ENCODE assay signal across 9 cellular contexts in the genomic region with DNA sequence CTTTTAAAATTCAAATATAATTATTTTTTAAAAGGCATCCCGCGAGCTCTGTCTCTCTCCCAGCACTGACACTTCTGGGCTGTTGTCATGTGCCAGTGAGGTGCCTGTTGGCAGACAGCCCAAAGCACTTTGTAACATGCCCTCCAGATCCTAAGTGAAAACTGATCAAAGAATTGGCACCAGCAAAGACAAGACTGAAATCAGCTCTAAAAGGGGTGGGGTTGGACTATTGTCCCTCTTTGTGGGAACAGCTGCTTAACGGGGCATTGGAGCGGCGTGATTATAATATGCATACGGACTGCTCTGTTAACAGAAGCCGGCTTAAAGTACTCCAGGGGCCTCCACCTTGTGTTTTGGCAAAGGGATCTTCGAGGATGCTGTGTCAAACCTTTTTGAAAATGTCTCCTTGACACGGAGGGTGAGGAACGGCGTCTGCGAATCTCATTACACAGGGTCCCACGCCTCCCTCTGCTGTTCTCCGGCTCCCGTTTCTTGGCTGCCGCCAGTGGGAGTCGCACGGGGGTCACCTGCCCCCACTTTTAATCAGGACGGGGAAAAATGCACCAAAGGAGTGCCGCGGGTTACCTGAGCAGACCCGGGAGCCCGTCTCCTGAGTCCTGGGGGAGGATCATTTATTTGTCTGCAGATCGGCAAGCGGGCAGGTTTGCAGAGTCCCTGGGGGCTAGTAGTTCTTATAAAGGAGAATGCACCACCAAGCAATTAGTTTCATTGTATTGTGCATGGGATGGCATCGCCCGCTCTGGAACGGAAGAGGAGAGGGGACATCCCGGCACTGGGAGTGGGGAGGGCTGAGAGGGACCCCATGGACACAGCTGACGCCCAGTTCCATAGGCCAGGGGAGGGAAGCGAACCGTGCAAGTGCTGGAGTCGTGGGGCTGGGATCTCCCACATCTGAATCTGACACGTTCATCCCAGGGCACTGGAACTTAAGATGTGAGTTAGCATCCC. TPM values are rescaled to one million over a fixed set of nuclear protein-coding genes. Genes with fewer than 3 reads are reported as not detected.
DNase-seq lines count a peak whose midpoint lies in the region; ATAC-seq and TF ChIP-seq lines count a peak whose summit lies in the region.
"Had no signal": no experiment of that assay in that cellular context is flagged by ENCODE, and none has a peak within 500 bp of the region (broad histone marks: within the 10 kb centered on the region; RNA-seq: fewer than 3 reads in every experiment).

No MANE protein-coding gene starts in this region.

- peak; percentile 76 for DNase-seq in DMS79 (lab: John Stamatoyannopoulos, UW)
- peak; percentile 93 for DNase-seq in NCI-H345 (lab: John Stamatoyannopoulos, UW)
- peak; percentile 21 for DNase-seq in dermis blood vessel endothelial cell
- DNase-seq in nephron progenitor cell = no peak
- no peak for DNase-seq in cerebellar nuclear complex (lab: John Stamatoyannopoulos, UW)
- DNase-seq in stimulated activated CD4-positive, alpha-beta T cell treated with anti-CD3 and anti-CD28 coated beads, Interleukin-15, amount 100 ng/mL, for 24 hours = no peak
- DNase-seq in SKM-1 (lab: John Stamatoyannopoulos, UW; ENCODE audit: unreplicated experiment) = no peak

- H3K4me3 Mint-ChIP-seq in nephron progenitor cell = peak overlapping the region; percentile 71
- H3K4me3 Mint-ChIP-seq: T-helper 2 cell treated with Interferon-gamma antibody and Interleukin-4, amounts not matched to agents 5 μg/mL and 100 μg/mL, for 36 hours had no signal

- H3K9me3 Mint-ChIP-seq in nephron progenitor cell = no peaks in the 10 kb centered on the region
- H3K9me3 Mint-ChIP-seq: T-helper 2 cell treated with Interferon-gamma antibody and Interleukin-4, amounts not matched to agents 5 μg/mL and 100 μg/mL, for 36 hours had no signal

- H3K27me3 Mint-ChIP-seq in nephron progenitor cell (ENCODE audit: low read depth, poor library complexity) = peaks cover 38% of the 10 kb centered on the region

- no peaks in the 10 kb centered on the region for H3K36me3 Mint-ChIP-seq in nephron progenitor cell (ENCODE audit: low read depth)

- no peak for TF ChIP-seq CTCF in nephron progenitor cell (IDR thresholded peaks at IDR 0.05)

- no peak overlapping the region for H3K27ac Mint-ChIP-seq in nephron progenitor cell
- H3K27ac Mint-ChIP-seq: T-helper 2 cell treated with Interferon-gamma antibody and Interleukin-4, amounts not matched to agents 5 μg/mL and 100 μg/mL, for 36 hours had no signal

- peaks cover 87% of the 10 kb centered on the region for H3K4me1 Mint-ChIP-seq in nephron progenitor cell

- no peak for ATAC-seq in GM21786 (IDR thresholded peaks at IDR 0.05; ENCODE audit: unreplicated experiment)

RNA-seq across cellular contexts. Expression of a gene that starts 44.3 kb away (rescaled TPM):
- 44.4 and 54.6 TPM in 2 replicates for total RNA-seq in dermis blood vessel endothelial cell

RNA-seq across cellular contexts. Expression of a gene that starts 44.6 kb away (rescaled TPM):
- 2.2 and 2.9 TPM in 2 replicates for total RNA-seq in dermis blood vessel endothelial cell

Comparison
In these comparisons a context has a peak if more than half of its experiments do, and no peak if none do; other contexts are left out.
1. DNase-seq: peak in DMS79 (single experiment), NCI-H345 (single experiment) and dermis blood vessel endothelial cell (single experiment); none in nephron progenitor cell (single experiment), cerebellar nuclear complex (0 of 2), stimulated activated CD4-positive, alpha-beta T cell treated with anti-CD3 and anti-CD28 coated beads, Interleukin-15, amount 100 ng/mL, for 24 hours (single experiment) and SKM-1 (single experiment).